ENCODE assay signal across 9 cellular contexts in the genomic region with DNA sequence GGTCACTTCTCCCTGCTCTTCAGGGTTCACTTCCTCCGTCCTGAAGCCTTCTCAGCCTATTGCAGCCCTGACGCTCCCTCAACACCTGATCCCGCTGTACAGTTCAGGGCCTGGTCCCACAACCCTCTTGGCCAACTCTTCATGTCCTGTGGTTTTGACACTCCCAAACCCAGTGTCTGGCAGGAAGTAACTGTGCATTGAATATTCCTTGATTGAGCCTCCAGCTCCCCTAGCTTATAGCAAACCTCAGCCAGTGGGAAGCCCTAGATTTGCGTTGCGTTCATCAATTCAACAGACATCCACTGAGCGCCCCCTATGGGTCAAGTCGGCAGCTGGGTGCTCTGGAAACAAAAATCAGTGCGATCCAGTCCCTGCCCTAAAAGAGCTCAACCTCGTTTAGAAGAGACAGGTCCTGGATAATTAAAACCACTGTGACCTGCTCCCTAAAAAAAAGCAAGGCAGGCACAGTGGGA. TPM values are rescaled to one million over a fixed set of nuclear protein-coding genes. Genes with fewer than 3 reads are reported as not detected.
DNase-seq lines count a peak whose midpoint lies in the region; ATAC-seq and TF ChIP-seq lines count a peak whose summit lies in the region.
"Had no signal": no experiment of that assay in that cellular context is flagged by ENCODE, and none has a peak within 500 bp of the region (broad histone marks: within the 10 kb centered on the region; RNA-seq: fewer than 3 reads in every experiment).

No MANE protein-coding gene starts in this region.

- intact Hi-C loops in right lobe of liver (cut with DNase I): loop anchor here in 1 of 2 donors (5.0 kb wide), 2 partner anchors 49 to 69 kb away; no protein-coding TSS in a partner anchor

- peak; percentile 76 for TF ChIP-seq CTCF in WTC11 (IDR thresholded peaks at IDR 0.05)
- peak; percentile 74 to 88 (median 80) for TF ChIP-seq CTCF in right lobe of liver (IDR thresholded peaks at IDR 0.05)

- no peaks in the 10 kb centered on the region for H3K9me3 ChIP-seq in HUES6 (ENCODE audit: control insufficient read depth, insufficient read depth, low read depth, low read length)
- no peaks in the 10 kb centered on the region for H3K9me3 ChIP-seq in right lobe of liver

- no peak for TF ChIP-seq POLR2A in right lobe of liver (IDR thresholded peaks at IDR 0.05)

- peak overlapping the region; percentile 86 for H3K27ac Mint-ChIP-seq in WTC11

- H3K4me1 ChIP-seq in HUES6 (ENCODE audit: control insufficient read depth, insufficient read depth, low read length): no peaks in the 10 kb centered on the region; the same call in 1 of the 2 replicates
- H3K4me1 ChIP-seq in right lobe of liver: no peaks in the 10 kb centered on the region

- peaks cover 10% of the 10 kb centered on the region for H3K27me3 Mint-ChIP-seq in WTC11 (ENCODE audit: low read depth)

- POLR2A ChIA-PET in WTC11 (lab: Charles Lee): interaction anchor here (0.7 to 2.5 kb wide), 4 partner anchors 14 to 47 kb away, joined by 3 to 12 read pairs (median 8); a partner anchor contains a TSS

- in situ Hi-C loops in Caki2 (cut with HindIII; ENCODE audit: low pct_unique_long_range_greater_than_20kb, low sequenced_read_pairs): no loop called here

- CTCF ChIA-PET in WTC11 (lab: Charles Lee): interaction anchor here (0.5 to 6.1 kb wide), 65 partner anchors 8 to 416 kb away, joined by 3 to 308 read pairs (median 5); a partner anchor contains a TSS

- peak overlapping the region; percentile 48; the same call in 1 of the 2 replicates for H3K4me3 ChIP-seq in HUES6 (ENCODE audit: low read depth, low read length)
- no peak overlapping the region for H3K4me3 ChIP-seq in right lobe of liver

- ATAC-seq in WTC11 (peak; percentile 76), right lobe of liver (peak; percentile 74 to 94 (median 82)), GM18861 (IDR thresholded peaks at IDR 0.05; ENCODE audit: unreplicated experiment) (no peak)

- no peaks in the 10 kb centered on the region; the same call in 1 of the 2 replicates for H3K27me3 ChIP-seq in HUES6 (ENCODE audit: control insufficient read depth, insufficient read depth, low read length)
- no peaks in the 10 kb centered on the region for H3K27me3 ChIP-seq in right lobe of liver

- peak overlapping the region; percentile 89 for H3K4me3 Mint-ChIP-seq in WTC11

- no peak overlapping the region for H3K9ac ChIP-seq in HUES6 (ENCODE audit: low read length)

- no peaks in the 10 kb centered on the region for H3K9me3 Mint-ChIP-seq in WTC11

- WGBS in right lobe of liver (ENCODE audit: insufficient coverage, low coverage, low lambda C conversion rate, missing lambda C conversion rate): 24% methylated on average over 9 of the region's 9 CpGs

- DNase-seq in Caki2 (ENCODE audit: low read depth): peak; percentile 19
- DNase-seq in WTC11 (ENCODE audit: low spot score): peak; percentile 93
- DNase-seq in effector CD4-positive, alpha-beta T cell: peak; percentile 15
- peak in 2 of 3 donors; percentile 67 to 77 for DNase-seq in right lobe of liver
- peak; percentile 39 to 46 for DNase-seq in stimulated activated CD8-positive, alpha-beta memory T cell treated with anti-CD3 and anti-CD28 coated beads, Interleukin-2, amount 100 ng/mL, for 48 hours (ENCODE audit: low read depth in 2 of 2)
- no peak for DNase-seq in NCI-H2171 (lab: John Stamatoyannopoulos, UW)

- H3K36me3 Mint-ChIP-seq in WTC11: no peaks in the 10 kb centered on the region

- H3K36me3 ChIP-seq in HUES6 (ENCODE audit: control insufficient read depth, insufficient read depth, low read length) (peaks cover 33% of the 10 kb centered on the region), right lobe of liver (peaks cover 0 to 36% (median 11%) of the 10 kb centered on the region in 4 donors)

- H3K4me1 Mint-ChIP-seq in WTC11: peaks cover 2% of the 10 kb centered on the region

- no peak overlapping the region for H3K27ac ChIP-seq in HUES6 (ENCODE audit: low read depth, low read length)
- H3K27ac ChIP-seq in right lobe of liver: no peak overlapping the region

TF ChIP-seq in WTC11, 78 proteins besides CTCF, POLR2A, EP300 and RAD21:
- TF ChIP-seq FOXK1 (CRISPR knock-in tag; IDR thresholded peaks at IDR 0.05): no peak
- 0 out of 2 replicates have a peak, but pooled peaks have one; percentile 22 for TF ChIP-seq ETV6 (CRISPR knock-in tag; IDR thresholded peaks at IDR 0.05)

RNA-seq across cellular contexts. Expression of a gene that starts 13.5 kb away (rescaled TPM):
- total RNA-seq in Caki2 (2014; rRNA removed; shearing (Covaris generic); ENCODE audit: low replicate concordance): not detected in 2 replicates
- total RNA-seq in WTC11 (2021) (2.0 to 2.9 TPM (median 2.2 TPM) in 3 replicates), right lobe of liver (1 to 10 TPM; 1.6 to 5.9 (median 3.0) TPM)

RNA-seq across cellular contexts. Expression of a gene that starts 24.9 kb away (rescaled TPM):
- total RNA-seq in Caki2 (2014; rRNA removed; shearing (Covaris generic); ENCODE audit: low replicate concordance): not detected in 2 replicates
- total RNA-seq in WTC11 (2021): 0.05 TPM in 1 of 3 replicates, not detected in the others
- not detected for total RNA-seq in right lobe of liver
- total RNA-seq: T-helper 2 cell treated with Interferon-gamma antibody and Interleukin-4, amounts not matched to agents 100 ng/mL and 5 ng/mL, for 36 hours had no signal

RNA-seq across cellular contexts. Expression of a gene that starts 32.2 kb away (rescaled TPM):
- 28.6 and 30.4 TPM in 2 replicates for total RNA-seq in Caki2 (2014; rRNA removed; shearing (Covaris generic); ENCODE audit: low replicate concordance)
- total RNA-seq in WTC11 (2021): 23.5 to 25.4 TPM (median 25.4 TPM) in 3 replicates
- 10 to 100 TPM in 3 of 6 experiments, 1 to 10 TPM in 3; 6.3 to 12.2 (median 9.1) TPM for total RNA-seq in right lobe of liver

RNA-seq across cellular contexts. Expression of a gene that starts 33.7 kb away (rescaled TPM):
- not detected in 2 replicates for total RNA-seq in Caki2 (2014; rRNA removed; shearing (Covaris generic); ENCODE audit: low replicate concordance)
- total RNA-seq in WTC11 (2021) (5.6 to 6.8 TPM (median 6.5 TPM) in 3 replicates), right lobe of liver (1 to 10 TPM in 1 of 6 experiments, under 1 TPM in 5; 0.07 to 1.5 (median 0.24) TPM)
- total RNA-seq: T-helper 2 cell treated with Interferon-gamma antibody and Interleukin-4, amounts not matched to agents 100 ng/mL and 5 ng/mL, for 36 hours had no signal

RNA-seq across cellular contexts. Expression of a gene that starts 56.3 kb away (rescaled TPM):
- total RNA-seq in Caki2 (2014; rRNA removed; shearing (Covaris generic); ENCODE audit: low replicate concordance): not detected in 2 replicates
- total RNA-seq in WTC11 (2021) (not detected in 3 replicates), right lobe of liver (10 to 100 TPM in 1 of 6 experiments, 1 to 10 TPM in 4, under 1 TPM in 1; 0.32 to 10.1 (median 2.7) TPM)
- total RNA-seq: T-helper 2 cell treated with Interferon-gamma antibody and Interleukin-4, amounts not matched to agents 100 ng/mL and 5 ng/mL, for 36 hours had no signal
